In genomic region chr14:92471919-92472318, GRCh38 we compare ENCODE assay signal across 10 cellular contexts. TPM values are rescaled to one million over a fixed set of nuclear protein-coding genes. Genes with fewer than 3 reads are reported as not detected.
DNase-seq lines count a peak whose midpoint lies in the region; ATAC-seq, FAIRE-seq and TF ChIP-seq lines count a peak whose summit lies in the region.
"Had no signal": no experiment of that assay in that cellular context is flagged by ENCODE, and none has a peak within 500 bp of the region (broad histone marks: within the 10 kb centered on the region; RNA-seq: fewer than 3 reads in every experiment).

No MANE protein-coding gene starts in this region.

- FAIRE-seq in GM19239 (lab: Jason Lieb, UNC) = no peak

- peaks cover 2% of the 10 kb centered on the region for H3K27me3 Mint-ChIP-seq in GM23338 (ENCODE audit: insufficient read depth, low read depth, poor library complexity)
- H3K27me3 Mint-ChIP-seq: stimulated activated naive CD8-positive, alpha-beta T cell treated with anti-CD3 and anti-CD28 coated beads, Interleukin-15, amount 100 ng/mL, for 72 hours had no signal

- no peaks in the 10 kb centered on the region for H3K79me2 ChIP-seq in GM23338 (replicated peaks; ENCODE audit: insufficient read depth)

- no peaks in the 10 kb centered on the region for H3K36me3 ChIP-seq in GM23338 (ENCODE audit: insufficient read depth)
- no peaks in the 10 kb centered on the region for H3K36me3 ChIP-seq in RWPE2 (ENCODE audit: low read depth)

- no peaks in the 10 kb centered on the region for H3F3A ChIP-seq in GM23338 (replicated peaks; ENCODE audit: low read depth)

- H3K4me2 ChIP-seq in GM23338 = peak overlapping the region; percentile 40

- H3K27me3 ChIP-seq in GM23338 (ENCODE audit: insufficient read depth) (no peaks in the 10 kb centered on the region), RWPE2 (ENCODE audit: insufficient read depth, poor library complexity, severe bottlenecking) (no peaks in the 10 kb centered on the region)

- peaks cover 8% of the 10 kb centered on the region; the same call in 2 of the 3 replicates for H3K36me3 Mint-ChIP-seq in GM23338 (ENCODE audit: low read depth)

- peaks cover 36% of the 10 kb centered on the region for H3K4me1 Mint-ChIP-seq in GM23338

- H3K27ac ChIP-seq in GM23338 (ENCODE audit: low read depth) (peak overlapping the region; percentile 82; the same call in 1 of the 2 replicates), RWPE2 (ENCODE audit: poor library complexity, severe bottlenecking) (peak overlapping the region; percentile 70)

- H2AFZ ChIP-seq in GM23338 = no peak overlapping the region

- DNase-seq in GM23338 (ENCODE audit: low spot score) = peak; percentile 81
- DNase-seq in RWPE2 (ENCODE audit: low spot score) = peak; percentile 78
- peak; percentile 69 for DNase-seq in fibroblast of pulmonary artery (ENCODE audit: low read depth)
- DNase-seq in skeletal muscle cell (ENCODE audit: low read depth) = peak; percentile 52
- DNase-seq in NOMO-1 treated with DMSO at 0.1 percent for 48 hours (lab: John Stamatoyannopoulos, UW; ENCODE audit: unreplicated experiment) = no peak
- no peak for DNase-seq in left lobe of liver (ENCODE audit: low spot score)
- no peak for DNase-seq in NCI-H526 (lab: John Stamatoyannopoulos, UW)
- DNase-seq in GM19239 (ENCODE audit: insufficient read length, low spot score) = no peak
- DNase-seq: right cardiac atrium; stimulated activated naive CD8-positive, alpha-beta T cell treated with anti-CD3 and anti-CD28 coated beads, Interleukin-15, amount 100 ng/mL, for 72 hours had no signal

- H3K9me2 ChIP-seq in GM23338 (ENCODE audit: insufficient read depth) = peaks cover 10% of the 10 kb centered on the region; the same call in 1 of the 2 replicates

- peaks cover 2% of the 10 kb centered on the region for H3K9me3 ChIP-seq in RWPE2 (ENCODE audit: severe bottlenecking)

- H3K4me3 Mint-ChIP-seq in GM23338 = no peak overlapping the region
- H3K4me3 Mint-ChIP-seq: stimulated activated naive CD8-positive, alpha-beta T cell treated with anti-CD3 and anti-CD28 coated beads, Interleukin-15, amount 100 ng/mL, for 72 hours had no signal

- H3K4me1 ChIP-seq in GM23338 (ENCODE audit: insufficient read depth) (peaks cover 10% of the 10 kb centered on the region), RWPE2 (ENCODE audit: insufficient read depth, poor library complexity, severe bottlenecking) (peaks cover 47% of the 10 kb centered on the region)

- H3K9me3 Mint-ChIP-seq in GM23338 = peaks cover 14% of the 10 kb centered on the region

- ATAC-seq in GM23338 (peak; percentile 99), RWPE2 (ENCODE audit: low read depth) (peak; percentile 95), left lobe of liver (no peak)
- ATAC-seq: right cardiac atrium; stimulated activated naive CD8-positive, alpha-beta T cell treated with anti-CD3 and anti-CD28 coated beads, Interleukin-15, amount 100 ng/mL, for 72 hours had no signal

- H3K27ac Mint-ChIP-seq in GM23338 = no peak overlapping the region
- H3K27ac Mint-ChIP-seq: stimulated activated naive CD8-positive, alpha-beta T cell treated with anti-CD3 and anti-CD28 coated beads, Interleukin-15, amount 100 ng/mL, for 72 hours had no signal

- H4K20me1 ChIP-seq in GM23338 (replicated peaks; ENCODE audit: insufficient read depth) = no peaks in the 10 kb centered on the region

- H3K4me3 ChIP-seq in GM23338 = no peak overlapping the region
- no peak overlapping the region for H3K4me3 ChIP-seq in RWPE2 (ENCODE audit: severe bottlenecking)
- H3K4me3 ChIP-seq in fibroblast of pulmonary artery (replicated peaks; ENCODE audit: low read depth, low read length) = no peak overlapping the region
- no peak overlapping the region for H3K4me3 ChIP-seq in skeletal muscle cell (ENCODE audit: low read depth, low read length)

- TF ChIP-seq CTCF in GM23338 (conservative IDR thresholded peaks at IDR 0.05; ENCODE audit: low read depth in 2 of 2) = no peak
- TF ChIP-seq CTCF in RWPE2 (IDR thresholded peaks at IDR 0.05; ENCODE audit: poor library complexity, severe bottlenecking) = no peak
- no peak for TF ChIP-seq CTCF in fibroblast of pulmonary artery (IDR thresholded peaks at IDR 0.05; ENCODE audit: low read length, missing control alignments)

TF ChIP-seq in GM23338, 12 proteins besides CTCF, POLR2A, EP300 and RAD21:
- TF ChIP-seq ZNF114 (CRISPR knock-in tag; IDR thresholded peaks at IDR 0.05) (no peak), EZH2 (IDR thresholded peaks at IDR 0.05; ENCODE audit: low read depth, unreplicated experiment) (no peak), NANOG (IDR thresholded peaks at IDR 0.05; ENCODE audit: borderline replicate concordance) (peak; percentile 26; the same call in 1 of the 2 replicates), ZNF462 (CRISPR knock-in tag; IDR thresholded peaks at IDR 0.05) (peak; percentile 74; the same call in 1 of the 2 replicates)

RNA-seq across cellular contexts. Expression of gene RIN3, which starts 41.7 kb away (rescaled TPM):
- 0.78 and 0.97 TPM in 2 replicates for total RNA-seq in GM23338 (2014; rRNA removed; shearing (Covaris generic))
- 0.63 and 1.5 TPM in 2 replicates for polyA plus RNA-seq in GM23338 (2016; fragmentation: Nextera tagmentation; extraction: Ambion mirVana)
- total RNA-seq in left lobe of liver = 20.2 TPM

Comparison
In these comparisons a context has a peak if more than half of its experiments do, and no peak if none do; other contexts are left out.
1. DNase-seq: peak in GM23338 (single experiment), RWPE2 (single experiment), fibroblast of pulmonary artery (single experiment) and skeletal muscle cell (single experiment); none in NOMO-1 treated with DMSO at 0.1 percent for 48 hours (single experiment), left lobe of liver (single experiment), NCI-H526 (0 of 2) and GM19239 (single experiment).
2. RNA of gene RIN3, which starts 41.7 kb away (total RNA-seq): 20.2 TPM in left lobe of liver (single experiment); 0.78 to 0.97 TPM in GM23338; every median in the first group is over 10 times any median in the second.